ENCODE assay signal across 8 cellular contexts in the genomic region with DNA sequence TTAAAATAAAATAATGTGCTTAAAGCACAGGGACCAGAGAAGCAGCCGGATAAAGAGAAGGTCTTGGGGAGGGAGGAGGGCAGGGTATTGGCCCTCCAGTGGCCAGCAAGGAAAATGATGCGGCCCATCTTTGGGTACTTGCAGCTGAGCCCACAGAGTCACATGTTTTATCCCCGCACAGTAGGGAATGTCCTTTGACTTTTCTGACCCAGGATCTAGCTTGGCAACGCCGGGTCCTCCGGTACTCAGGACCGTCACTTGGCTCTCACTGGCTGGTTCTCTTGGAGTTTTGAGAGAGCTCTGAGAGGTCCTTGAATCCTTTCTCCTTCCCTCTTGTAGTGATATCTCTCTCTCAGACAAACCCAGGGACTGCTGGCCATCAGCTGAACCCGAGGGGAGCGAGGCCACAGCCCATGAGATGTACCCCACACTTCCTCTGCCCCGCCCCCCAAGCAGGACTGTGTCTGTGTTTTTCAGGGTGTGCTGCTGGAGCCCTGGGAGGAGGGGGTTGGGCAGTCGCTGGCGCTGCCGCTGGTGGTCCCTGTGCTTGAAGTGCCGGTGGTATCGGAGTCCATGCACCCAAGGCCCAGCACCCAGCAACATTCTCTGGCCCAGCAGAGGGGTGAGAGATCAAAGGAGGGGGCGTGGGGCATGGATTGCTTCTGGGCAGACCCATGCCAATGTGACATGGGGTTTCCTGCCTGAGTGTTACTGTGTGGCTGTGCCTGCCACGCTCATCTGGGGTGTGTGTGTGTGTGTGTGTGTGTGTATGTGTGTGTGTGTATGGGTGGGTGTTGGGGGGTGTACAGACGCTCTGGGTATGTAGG. TPM values are rescaled to one million over a fixed set of nuclear protein-coding genes. Genes with fewer than 3 reads are reported as not detected.
DNase-seq lines count a peak whose midpoint lies in the region; ATAC-seq and TF ChIP-seq lines count a peak whose summit lies in the region.

No MANE protein-coding gene starts in this region.

- no peaks in the 10 kb centered on the region for H3K36me3 ChIP-seq in naive thymus-derived CD4-positive, alpha-beta T cell (ENCODE audit: control insufficient read depth in 2 of 3, insufficient read depth in 3 of 3, low read length in 3 of 3)

- peak; percentile 27 for DNase-seq in AG08396 (ENCODE audit: low spot score)
- DNase-seq in NCI-H69 (lab: John Stamatoyannopoulos, UW) = peak; percentile 39
- no peak for DNase-seq in epithelial cell of prostate (ENCODE audit: low read depth, low spot score)
- peak in 1 of 9 donors; percentile 6 for DNase-seq in naive thymus-derived CD4-positive, alpha-beta T cell
- DNase-seq in COR-L47 (lab: John Stamatoyannopoulos, UW) = no peak
- no peak for DNase-seq in stimulated activated CD4-positive, alpha-beta T cell treated with anti-CD3 and anti-CD28 coated beads, Interleukin-2, amount 100 ng/mL, for 48 hours
- DNase-seq in omental fat pad (ENCODE audit: low spot score) = no peak

- H3K9me3 Mint-ChIP-seq in naive thymus-derived CD4-positive, alpha-beta T cell = peaks cover 0 to 1% (median 0%) of the 10 kb centered on the region in 11 donors

- no peak for TF ChIP-seq CTCF in omental fat pad (IDR thresholded peaks at IDR 0.05)

- H3K9me3 ChIP-seq in naive thymus-derived CD4-positive, alpha-beta T cell (ENCODE audit: control insufficient read depth in 2 of 3, low read length in 3 of 3) = no peaks in the 10 kb centered on the region

- peak overlapping the region in 7 of 10 donors; percentile 11 to 60 (median 39) for H3K4me3 Mint-ChIP-seq in naive thymus-derived CD4-positive, alpha-beta T cell

- no peak overlapping the region for H3K4me3 ChIP-seq in naive thymus-derived CD4-positive, alpha-beta T cell (ENCODE audit: low read length)

- POLR2A ChIA-PET in naive thymus-derived CD4-positive, alpha-beta T cell (lab: Charles Lee) = interaction anchor here (0.6 to 0.9 kb wide), 2 partner anchors 9 to 69 kb away, joined by 4 to 6 read pairs; no protein-coding TSS in a partner anchor

- peak; percentile 54 for ATAC-seq in naive thymus-derived CD4-positive, alpha-beta T cell
- ATAC-seq in omental fat pad (ENCODE audit: low FRiP score) = no peak
- no peak for ATAC-seq in HG03469 (IDR thresholded peaks at IDR 0.05; ENCODE audit: unreplicated experiment)

- intact Hi-C loops in naive thymus-derived CD4-positive, alpha-beta T cell (cut with micrococcal nuclease) = no loop called here

- CTCF ChIA-PET in naive thymus-derived CD4-positive, alpha-beta T cell (lab: Charles Lee) = interaction anchor here (0.6 kb wide), 1 partner anchor 90 kb away, joined by 3 read pairs; no protein-coding TSS in a partner anchor

- no peak overlapping the region for H3K27ac Mint-ChIP-seq in naive thymus-derived CD4-positive, alpha-beta T cell

- H3K27ac ChIP-seq in epithelial cell of prostate = peak overlapping the region; percentile 65
- no peak overlapping the region for H3K27ac ChIP-seq in naive thymus-derived CD4-positive, alpha-beta T cell (ENCODE audit: low read depth, low read length)

- peaks cover 0 to 14% (median 13%) of the 10 kb centered on the region in 7 donors for H3K4me1 Mint-ChIP-seq in naive thymus-derived CD4-positive, alpha-beta T cell

- H3K27me3 Mint-ChIP-seq in naive thymus-derived CD4-positive, alpha-beta T cell = peaks cover 49 to 74% (median 58%) of the 10 kb centered on the region in 5 donors

- peaks cover 0 to 10% of the 10 kb centered on the region in 2 donors for H3K4me1 ChIP-seq in naive thymus-derived CD4-positive, alpha-beta T cell (ENCODE audit: control insufficient read depth in 2 of 2, insufficient read depth in 2 of 2, low read length in 2 of 2)

- peaks cover 0 to 5% of the 10 kb centered on the region in 2 donors for H3K27me3 ChIP-seq in naive thymus-derived CD4-positive, alpha-beta T cell (ENCODE audit: control insufficient read depth in 2 of 2, insufficient read depth in 2 of 2, low read length in 2 of 2)

- H3K36me3 Mint-ChIP-seq in naive thymus-derived CD4-positive, alpha-beta T cell = peaks cover 0 to 3% (median 0%) of the 10 kb centered on the region in 5 donors

RNA-seq across cellular contexts. Expression of gene HSPA9, which starts 35.5 kb away (rescaled TPM):
- total RNA-seq in naive thymus-derived CD4-positive, alpha-beta T cell = 100 to 1,000 TPM; 152 to 274 (median 185) TPM
- 100 to 1,000 TPM; 143 to 171 TPM for polyA plus RNA-seq in naive thymus-derived CD4-positive, alpha-beta T cell
- 100 to 1,000 TPM; 212 to 482 (median 318) TPM for total RNA-seq in omental fat pad

Comparison
In these comparisons a context has a peak if more than half of its experiments do, and no peak if none do; other contexts are left out.
1. DNase-seq: peak in AG08396 (single experiment) and NCI-H69 (single experiment); none in epithelial cell of prostate (single experiment), COR-L47 (single experiment), stimulated activated CD4-positive, alpha-beta T cell treated with anti-CD3 and anti-CD28 coated beads, Interleukin-2, amount 100 ng/mL, for 48 hours (0 of 2) and omental fat pad (single experiment).